Comparison of ENCODE assay signal across 18 cellular contexts in the genomic region with DNA sequence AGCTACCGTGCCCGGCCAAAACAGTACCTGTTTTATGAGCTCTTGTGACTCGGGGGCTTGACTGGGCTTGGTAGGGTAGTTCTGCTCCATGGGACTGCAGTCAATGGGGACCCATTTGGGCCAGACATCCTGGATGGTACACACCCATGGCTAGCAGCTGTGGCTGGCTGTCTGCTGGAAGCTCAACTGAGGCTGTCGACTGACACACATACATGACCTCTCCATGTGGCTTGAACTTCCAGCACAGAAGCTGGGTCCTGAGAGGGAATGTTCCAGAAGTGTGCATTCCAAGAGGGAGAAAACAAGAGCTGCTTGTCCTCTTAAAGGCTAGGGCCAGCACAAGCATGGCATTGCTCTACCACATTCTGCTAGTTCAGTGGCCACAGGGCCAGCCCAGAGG. TPM values are rescaled to one million over a fixed set of nuclear protein-coding genes. Genes with fewer than 3 reads are reported as not detected.
DNase-seq lines count a peak whose midpoint lies in the region; ATAC-seq and TF ChIP-seq lines count a peak whose summit lies in the region.
"Had no signal": no experiment of that assay in that cellular context is flagged by ENCODE, and none has a peak within 500 bp of the region (broad histone marks: within the 10 kb centered on the region; RNA-seq: fewer than 3 reads in every experiment).

No MANE protein-coding gene starts in this region.

- 88% methylated on average over 4 of the region's 4 CpGs for WGBS in esophagus muscularis mucosa
- 85 to 88% methylated on average over 4 of the region's 4 CpGs for WGBS in tibial nerve, 2 donors

- peaks cover under 1% of the 10 kb centered on the region for H3F3A ChIP-seq in neural progenitor cell (ENCODE audit: low read depth)

- TF ChIP-seq EP300 in esophagus muscularis mucosa (IDR thresholded peaks at IDR 0.05) (no peak), tibial nerve (IDR thresholded peaks at IDR 0.05) (no peak)

- intact Hi-C loops in cardiac septum (cut with DNase I) = no loop called here
- intact Hi-C loops in Right ventricle myocardium inferior (cut with DNase I) = no loop called here
- intact Hi-C loops in esophagus muscularis mucosa (cut with DNase I) = no loop called here

- H3K27ac ChIP-seq in esophagus muscularis mucosa (replicated peaks in 1 of 4) (no peak overlapping the region), neural progenitor cell (no peak overlapping the region), tibial nerve (no peak overlapping the region)
- H3K27ac ChIP-seq: HL-60 had no signal

- TF ChIP-seq CTCF in esophagus muscularis mucosa (IDR thresholded peaks at IDR 0.05) (no peak), neural progenitor cell (IDR thresholded peaks at IDR 0.05) (no peak), type B pancreatic cell (conservative IDR thresholded peaks at IDR 0.05) (no peak), tibial nerve (IDR thresholded peaks at IDR 0.05) (no peak)

- no peak overlapping the region for H2AFZ ChIP-seq in neural progenitor cell (replicated peaks)
- H2AFZ ChIP-seq: GM23338 had no signal

- no peak overlapping the region for H3K4me3 Mint-ChIP-seq in neural progenitor cell
- H3K4me3 Mint-ChIP-seq in type B pancreatic cell = no peak overlapping the region
- H3K4me3 Mint-ChIP-seq: B cell; CD4-positive, alpha-beta memory T cell; GM23338 had no signal

- H3K27ac Mint-ChIP-seq in neural progenitor cell (peak overlapping the region; percentile 15), type B pancreatic cell (no peak overlapping the region)
- H3K27ac Mint-ChIP-seq: B cell, GM23338 had no signal

- H3K36me3 ChIP-seq in esophagus muscularis mucosa (no peaks in the 10 kb centered on the region), neural progenitor cell (no peaks in the 10 kb centered on the region), tibial nerve (no peaks in the 10 kb centered on the region)

- no peak overlapping the region for H3K4me2 ChIP-seq in neural progenitor cell
- H3K4me2 ChIP-seq: GM23338 had no signal

- H3K4me1 Mint-ChIP-seq in neural progenitor cell = peaks cover 7% of the 10 kb centered on the region
- peaks cover 9% of the 10 kb centered on the region for H3K4me1 Mint-ChIP-seq in type B pancreatic cell (ENCODE audit: unreplicated experiment)
- H3K4me1 Mint-ChIP-seq: B cell; CD4-positive, alpha-beta memory T cell; GM23338 had no signal

- peak; percentile 19 for DNase-seq in cardiac septum (ENCODE audit: low spot score)
- DNase-seq in Right ventricle myocardium inferior (ENCODE audit: missing footprints) = no peak
- DNase-seq in esophagus muscularis mucosa (ENCODE audit: extremely low spot score) = peak; percentile 74
- DNase-seq in neural progenitor cell (ENCODE audit: low spot score) = no peak
- DNase-seq in type B pancreatic cell (ENCODE audit: extremely low spot score, unreplicated experiment) = peak; percentile 51
- no peak for DNase-seq in tibial nerve (ENCODE audit: low spot score in 2 of 2)
- DNase-seq in putamen (ENCODE audit: low spot score) = no peak
- no peak for DNase-seq in AML-193 (lab: John Stamatoyannopoulos, UW)
- DNase-seq: ACHN; C1 segment of cervical spinal cord; CD4-positive, alpha-beta memory T cell; DMS79; H7 had no signal

- no peaks in the 10 kb centered on the region for H3K36me3 Mint-ChIP-seq in neural progenitor cell
- H3K36me3 Mint-ChIP-seq in type B pancreatic cell = no peaks in the 10 kb centered on the region

- no peaks in the 10 kb centered on the region for H3K27me3 ChIP-seq in esophagus muscularis mucosa
- peaks cover 4% of the 10 kb centered on the region for H3K27me3 ChIP-seq in neural progenitor cell
- no peaks in the 10 kb centered on the region for H3K27me3 ChIP-seq in tibial nerve

- TF ChIP-seq POLR2A in esophagus muscularis mucosa (IDR thresholded peaks at IDR 0.05; ENCODE audit: low read depth) = no peak
- TF ChIP-seq POLR2A in tibial nerve (IDR thresholded peaks at IDR 0.05) = no peak

- ATAC-seq in Right ventricle myocardium inferior = no peak
- ATAC-seq: GM12878, GM23338 had no signal

- H4K20me1 ChIP-seq in neural progenitor cell (ENCODE audit: low read depth) = no peaks in the 10 kb centered on the region

- H3K4me1 ChIP-seq in esophagus muscularis mucosa (no peaks in the 10 kb centered on the region), neural progenitor cell (no peaks in the 10 kb centered on the region), tibial nerve (no peaks in the 10 kb centered on the region)

- H3K27me3 Mint-ChIP-seq in neural progenitor cell (ENCODE audit: insufficient read depth, low read depth) (peaks cover 17% of the 10 kb centered on the region), type B pancreatic cell (peaks cover 3% of the 10 kb centered on the region)

- no peak overlapping the region for H3K4me3 ChIP-seq in esophagus muscularis mucosa
- no peak overlapping the region for H3K4me3 ChIP-seq in neural progenitor cell
- H3K4me3 ChIP-seq in tibial nerve = no peak overlapping the region
- H3K4me3 ChIP-seq: GM12878, GM23338 had no signal

- H3K79me2 ChIP-seq in neural progenitor cell (ENCODE audit: low read depth) = no peaks in the 10 kb centered on the region

- no peak overlapping the region for H3K9ac ChIP-seq in neural progenitor cell

- peaks cover 0 to 15% (median 7%) of the 10 kb centered on the region in 4 donors for H3K9me3 ChIP-seq in esophagus muscularis mucosa
- H3K9me3 ChIP-seq in neural progenitor cell (ENCODE audit: low read depth) = no peaks in the 10 kb centered on the region
- H3K9me3 ChIP-seq in tibial nerve = peaks cover 0 to 21% (median 0%) of the 10 kb centered on the region in 4 donors

- H3K9me3 Mint-ChIP-seq in neural progenitor cell = peaks cover 24% of the 10 kb centered on the region
- peaks cover 4% of the 10 kb centered on the region for H3K9me3 Mint-ChIP-seq in type B pancreatic cell

RNA-seq across cellular contexts. Expression of a gene that starts 14.9 kb away (rescaled TPM):
- 0.40 TPM for total RNA-seq in cardiac septum
- 0.43 TPM for total RNA-seq in Right ventricle myocardium inferior
- total RNA-seq in esophagus muscularis mucosa = 10 to 100 TPM; 37.1 to 87.8 (median 54.1) TPM
- 3.3 and 5.3 TPM in 2 replicates for total RNA-seq in neural progenitor cell (ENCODE audit: low replicate concordance)
- 33.8 and 43.2 TPM in 2 replicates for total RNA-seq in type B pancreatic cell (ENCODE audit: low replicate concordance)
- total RNA-seq in tibial nerve = 10 to 100 TPM; 20.1 to 92.4 (median 43.1) TPM
- total RNA-seq: G401 had no signal

Comparison
In these comparisons a context has a peak if more than half of its experiments do, and no peak if none do; other contexts are left out.
1. DNase-seq: peak in cardiac septum (single experiment), esophagus muscularis mucosa (single experiment) and type B pancreatic cell (single experiment); none in Right ventricle myocardium inferior (single experiment), neural progenitor cell (single experiment), tibial nerve (0 of 2), putamen (single experiment) and AML-193 (0 of 2).